In the genomic region with DNA sequence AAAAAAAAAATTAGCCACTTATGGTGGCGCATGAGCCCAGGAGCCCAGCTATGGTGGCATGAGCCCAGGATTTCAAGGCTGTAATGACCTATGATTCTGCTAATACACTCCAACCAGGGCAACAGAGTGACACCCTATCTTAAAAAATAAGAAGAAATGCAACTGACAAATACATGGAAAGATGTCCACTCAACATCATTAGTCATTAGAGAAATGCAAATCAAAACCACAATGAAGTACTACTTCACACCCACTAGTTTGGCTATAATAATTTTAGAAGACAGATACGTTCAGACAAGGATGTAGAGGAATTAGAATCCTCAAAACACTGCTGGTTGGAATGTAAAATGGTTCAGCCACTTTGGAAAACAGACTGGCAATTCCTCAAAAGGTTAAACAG, we compare ENCODE assay signal across 18 cellular contexts. TPM values are rescaled to one million over a fixed set of nuclear protein-coding genes. Genes with fewer than 3 reads are reported as not detected.
DNase-seq lines count a peak whose midpoint lies in the region; ATAC-seq, FAIRE-seq and TF ChIP-seq lines count a peak whose summit lies in the region.
"Had no signal": no experiment of that assay in that cellular context is flagged by ENCODE, and none has a peak within 500 bp of the region (broad histone marks: within the 10 kb centered on the region; RNA-seq: fewer than 3 reads in every experiment).

No MANE protein-coding gene starts in this region.

- no peak for DNase-seq in activated T-cell treated with anti-CD3 and anti-CD28 coated beads, Interleukin-2, amount 50 U/mL, for 24 hours
- DNase-seq in activated T-cell treated with anti-CD3 and anti-CD28 coated beads for 4 hours (no peak), GM12891 (ENCODE audit: insufficient read length, low spot score) (no peak), RKO (ENCODE audit: low spot score) (peak; percentile 22), immature natural killer cell (no peak), SW 1271 (lab: John Stamatoyannopoulos, UW) (no peak), psoas muscle (no peak)
- no peak for DNase-seq in stimulated activated CD4-positive, alpha-beta T cell treated with anti-CD3 and anti-CD28 coated beads, Interleukin-15, amount 100 ng/mL, for 24 hours
- DNase-seq: 8988T; AML-193; Caco-2; CD8-positive, alpha-beta memory T cell; DND-41; GF-D8; H7 had no signal

- H3K4me1 ChIP-seq in psoas muscle: peaks cover 10% of the 10 kb centered on the region
- H3K4me1 ChIP-seq: Caco-2 had no signal

- no peaks in the 10 kb centered on the region for H3K27me3 Mint-ChIP-seq in activated T-cell treated with anti-CD3 and anti-CD28 coated beads, Interleukin-2, amount 50 U/mL, for 24 hours
- H3K27me3 Mint-ChIP-seq in immature natural killer cell (ENCODE audit: low read depth in 3 of 3): no peaks in the 10 kb centered on the region

- H3K36me3 Mint-ChIP-seq in activated T-cell treated with anti-CD3 and anti-CD28 coated beads, Interleukin-2, amount 50 U/mL, for 24 hours (ENCODE audit: low read depth): peaks cover 29% of the 10 kb centered on the region
- H3K36me3 Mint-ChIP-seq in immature natural killer cell: peaks cover 8 to 15% (median 12%) of the 10 kb centered on the region in 3 donors

- intact Hi-C loops in psoas muscle (cut with DNase I): no loop called here

- H3K4me1 Mint-ChIP-seq in activated T-cell treated with anti-CD3 and anti-CD28 coated beads, Interleukin-2, amount 50 U/mL, for 24 hours (ENCODE audit: low read depth): peaks cover 26% of the 10 kb centered on the region
- peaks cover 16 to 36% of the 10 kb centered on the region in 2 donors for H3K4me1 Mint-ChIP-seq in immature natural killer cell

- no peak for ATAC-seq in psoas muscle
- ATAC-seq: GM23338 had no signal

- no peaks in the 10 kb centered on the region for H3K9me3 ChIP-seq in psoas muscle
- H3K9me3 ChIP-seq: Caco-2 had no signal

- no peak for TF ChIP-seq POLR2A in GM12891 (IDR thresholded peaks at IDR 0.05; ENCODE audit: low read depth, low read length)

- H3K27ac ChIP-seq in psoas muscle: no peak overlapping the region
- H3K27ac ChIP-seq: BLaER1 had no signal

- no peaks in the 10 kb centered on the region for H3K9me3 Mint-ChIP-seq in activated T-cell treated with anti-CD3 and anti-CD28 coated beads, Interleukin-2, amount 50 U/mL, for 24 hours
- no peaks in the 10 kb centered on the region for H3K9me3 Mint-ChIP-seq in immature natural killer cell
- H3K9me3 Mint-ChIP-seq: CD8-positive, alpha-beta memory T cell; GM23338 had no signal

- peak; percentile 5 for FAIRE-seq in GM12891 (lab: Jason Lieb, UNC)
- FAIRE-seq: GM18507 had no signal

- no peak overlapping the region for H3K4me3 ChIP-seq in psoas muscle
- H3K4me3 ChIP-seq: BLaER1, GM23338 had no signal

- H3K27ac Mint-ChIP-seq in activated T-cell treated with anti-CD3 and anti-CD28 coated beads, Interleukin-2, amount 50 U/mL, for 24 hours: peak overlapping the region; percentile 54
- H3K27ac Mint-ChIP-seq in immature natural killer cell: peak overlapping the region in 4 of 6 donors; percentile 3 to 59 (median 23)
- H3K27ac Mint-ChIP-seq: GM23338 had no signal

- no peak overlapping the region for H3K4me3 Mint-ChIP-seq in activated T-cell treated with anti-CD3 and anti-CD28 coated beads, Interleukin-2, amount 50 U/mL, for 24 hours
- no peak overlapping the region for H3K4me3 Mint-ChIP-seq in immature natural killer cell
- H3K4me3 Mint-ChIP-seq: CD8-positive, alpha-beta memory T cell; GM23338 had no signal

- no peak for TF ChIP-seq CTCF in psoas muscle (IDR thresholded peaks at IDR 0.05)

- WGBS in psoas muscle, 3 donors: 67 to 78% (median 69%) methylated on average over 2 of the region's 2 CpGs

- H3K27me3 ChIP-seq in psoas muscle (ENCODE audit: insufficient read depth in 3 of 3, low read length in 2 of 3): no peaks in the 10 kb centered on the region
- H3K27me3 ChIP-seq: BLaER1 had no signal

- H3K36me3 ChIP-seq in psoas muscle (ENCODE audit: insufficient read depth in 1 of 2, low read depth in 1 of 2): peaks cover 0 to 6% of the 10 kb centered on the region in 2 donors
- H3K36me3 ChIP-seq: BLaER1 had no signal

TF ChIP-seq in GM12891, 5 proteins besides CTCF, POLR2A, EP300 and RAD21:
- TF ChIP-seq TAF1 (IDR thresholded peaks at IDR 0.05; ENCODE audit: low read depth, low read length) (no peak), PAX5 (IDR thresholded peaks at IDR 0.05; ENCODE audit: insufficient read depth, low read length, severe bottlenecking) (no peak), POLR2AphosphoS5 (IDR thresholded peaks at IDR 0.05; ENCODE audit: low read depth, low read length) (no peak), POU2F2 (IDR thresholded peaks at IDR 0.05; ENCODE audit: low read depth, low read length) (no peak), SPI1 (IDR thresholded peaks at IDR 0.05; ENCODE audit: low read depth, low read length) (no peak)

RNA-seq across cellular contexts. Expression of a gene that starts 10.5 kb away (rescaled TPM):
- 6.9 TPM for polyA plus RNA-seq in GM12891 (2012; ENCODE audit: low read depth, missing spikeins)
- polyA plus RNA-seq in immature natural killer cell: 10 to 100 TPM; 16.0 to 21.4 (median 17.9) TPM
- 100 to 1,000 TPM in 2 of 4 donors, 10 to 100 TPM in 2; 66.2 to 126 (median 100) TPM for total RNA-seq in psoas muscle
- polyA plus RNA-seq in psoas muscle: 10 to 100 TPM; 24.3 to 92.5 (median 33.6) TPM
